9 cellular contexts compared by ENCODE assay signal in the genomic region with DNA sequence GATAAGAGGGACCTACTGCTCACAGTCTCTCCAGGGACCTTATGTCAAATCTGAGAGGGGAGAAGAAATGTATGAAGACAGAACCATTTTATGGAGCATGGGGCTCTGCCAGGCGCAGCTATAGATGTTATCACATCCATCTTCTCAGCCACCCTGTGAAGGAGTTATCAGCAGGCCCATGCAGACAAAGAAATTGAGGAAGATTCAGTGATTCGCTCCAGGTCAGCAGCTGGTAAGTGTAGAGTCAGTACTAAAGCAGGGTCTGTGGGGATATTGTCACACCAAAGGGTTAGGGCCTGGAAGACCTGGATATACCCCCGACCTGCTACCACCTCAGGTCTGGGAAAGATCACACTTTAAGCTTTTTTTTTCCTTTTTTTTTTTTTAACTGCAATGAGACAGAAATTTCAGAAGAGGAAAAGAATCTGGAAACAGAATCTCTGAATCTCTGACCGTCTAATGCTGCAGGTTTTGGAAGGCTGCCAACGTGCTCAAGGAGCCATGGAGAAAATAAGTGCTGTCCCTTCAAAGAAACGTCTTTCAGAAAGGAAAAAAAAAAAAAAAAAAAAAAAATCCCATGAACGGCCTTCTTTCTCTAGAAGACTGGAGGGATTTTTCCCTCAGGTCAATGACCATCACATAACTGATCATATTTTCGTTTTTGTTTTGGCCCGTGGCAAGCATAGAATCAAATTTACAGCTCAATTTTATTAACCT.
DNase-seq lines count a peak whose midpoint lies in the region; ATAC-seq and TF ChIP-seq lines count a peak whose summit lies in the region.
"Had no signal": no experiment of that assay in that cellular context is flagged by ENCODE, and none has a peak within 500 bp of the region (broad histone marks: within the 10 kb centered on the region; RNA-seq: fewer than 3 reads in every experiment).

No MANE protein-coding gene starts in this region.

- WGBS in thyroid gland, 2 donors = 20 to 23% methylated on average over 9 of the region's 9 CpGs

- no peaks in the 10 kb centered on the region for H3K27me3 ChIP-seq in thyroid gland

- peaks cover 8 to 20% of the 10 kb centered on the region in 2 donors for H3K4me1 ChIP-seq in thyroid gland

- DNase-seq in NCI-H2029 (lab: John Stamatoyannopoulos, UW) (peak; percentile 10), NCI-H2029 treated with DMSO at 0.1 percent for 48 hours (lab: John Stamatoyannopoulos, UW) (no peak), NCI-H82 treated with DMSO at 0.1 percent for 48 hours (lab: John Stamatoyannopoulos, UW; ENCODE audit: unreplicated experiment) (peak; percentile 12), fibroblast of the aortic adventitia (ENCODE audit: low read depth) (peak; percentile 14), thyroid gland (peak; percentile 89 to 92), SW 1271 (lab: John Stamatoyannopoulos, UW) (no peak), DMS153 treated with DMSO at 0.1 percent for 48 hours (lab: John Stamatoyannopoulos, UW; ENCODE audit: unreplicated experiment) (no peak)
- DNase-seq: hippocampal formation had no signal

- TF ChIP-seq CTCF in fibroblast of the aortic adventitia (IDR thresholded peaks at IDR 0.05; ENCODE audit: insufficient read depth, low read length) (no peak), thyroid gland (IDR thresholded peaks at IDR 0.05) (no peak)

- H3K4me3 ChIP-seq in fibroblast of the aortic adventitia (ENCODE audit: low read depth, low read length) = no peak overlapping the region
- no peak overlapping the region for H3K4me3 ChIP-seq in thyroid gland (replicated peaks in 1 of 3)

- no peaks in the 10 kb centered on the region for H3K9me3 ChIP-seq in thyroid gland

- peak overlapping the region; percentile 44 to 68 (median 57) for H3K27ac ChIP-seq in thyroid gland

- H3K36me3 ChIP-seq in thyroid gland = no peaks in the 10 kb centered on the region

- ATAC-seq in HG02840 (IDR thresholded peaks at IDR 0.05; ENCODE audit: low FRiP score, unreplicated experiment) = no peak

- no peak for TF ChIP-seq POLR2A in thyroid gland (IDR thresholded peaks at IDR 0.05)

- intact Hi-C loops in thyroid gland (cut with DNase I) = no loop called here

Comparison
In these comparisons a context has a peak if more than half of its experiments do, and no peak if none do; other contexts are left out.
1. DNase-seq: peak in NCI-H2029 (single experiment), NCI-H82 treated with DMSO at 0.1 percent for 48 hours (single experiment), fibroblast of the aortic adventitia (single experiment) and thyroid gland (2 of 2); none in NCI-H2029 treated with DMSO at 0.1 percent for 48 hours (single experiment), SW 1271 (0 of 2) and DMS153 treated with DMSO at 0.1 percent for 48 hours (single experiment).